ENCODE assay signal across 16 cellular contexts in genomic region chr1:155202731-155203515, GRCh38.
"Had no signal": no experiment of that assay in that cellular context is flagged by ENCODE, and none has a peak within 500 bp of the region (broad histone marks: within the 10 kb centered on the region; RNA-seq: fewer than 3 reads in every experiment).

No MANE protein-coding gene starts in this region.

- ATAC-seq: activated T-cell treated with anti-CD3 and anti-CD28 coated beads, Interleukin-2, amount 50 U/mL, for 72 hours; effector memory CD8-positive, alpha-beta T cell; left colon; upper lobe of right lung had no signal

- H3K27ac Mint-ChIP-seq: activated naive CD8-positive, alpha-beta T cell treated with anti-CD3 and anti-CD28 coated beads for 36 hours; activated T-cell treated with anti-CD3 and anti-CD28 coated beads, Interleukin-2, amount 50 U/mL, for 72 hours had no signal

- H3K27me3 Mint-ChIP-seq: activated naive CD8-positive, alpha-beta T cell treated with anti-CD3 and anti-CD28 coated beads for 36 hours; effector memory CD8-positive, alpha-beta T cell had no signal

- H3K36me3 ChIP-seq: thoracic aorta, upper lobe of right lung had no signal

- H3K4me1 ChIP-seq: parathyroid adenoma had no signal

- H3K4me3 Mint-ChIP-seq: activated naive CD8-positive, alpha-beta T cell treated with anti-CD3 and anti-CD28 coated beads for 36 hours; activated T-cell treated with anti-CD3 and anti-CD28 coated beads, Interleukin-2, amount 50 U/mL, for 72 hours; effector memory CD8-positive, alpha-beta T cell had no signal

- H3K9me3 Mint-ChIP-seq: activated naive CD8-positive, alpha-beta T cell treated with anti-CD3 and anti-CD28 coated beads for 36 hours; activated T-cell treated with anti-CD3 and anti-CD28 coated beads, Interleukin-2, amount 50 U/mL, for 72 hours; effector memory CD8-positive, alpha-beta T cell had no signal

- H3K27ac ChIP-seq: brain microvascular endothelial cell, epithelial cell of prostate, parathyroid adenoma, sigmoid colon, stomach, thoracic aorta, upper lobe of right lung had no signal

- H3K9ac ChIP-seq: parathyroid adenoma had no signal

- H3K9me3 ChIP-seq: sigmoid colon, stomach, thoracic aorta, upper lobe of right lung had no signal

- H3K4me3 ChIP-seq: sigmoid colon, stomach, thoracic aorta, upper lobe of right lung had no signal

- H3K79me2 ChIP-seq: parathyroid adenoma had no signal

- DNase-seq: activated gamma-delta T cell; activated naive CD8-positive, alpha-beta T cell treated with anti-CD3 and anti-CD28 coated beads for 36 hours; activated T-cell treated with anti-CD3 and anti-CD28 coated beads, Interleukin-2, amount 50 U/mL, for 72 hours; amygdala; brain microvascular endothelial cell; dermis blood vessel endothelial cell; effector memory CD8-positive, alpha-beta T cell; left colon; midbrain; sigmoid colon; stimulated activated CD4-positive, alpha-beta T cell treated with anti-CD3 and anti-CD28 coated beads, Interleukin-1b, Interleukin-23, amount 100 ng/mL, for 48 hours; stomach; upper lobe of right lung had no signal

- H3K27me3 ChIP-seq: brain microvascular endothelial cell, sigmoid colon, stomach, upper lobe of right lung had no signal

- H2AFZ ChIP-seq: parathyroid adenoma had no signal
